Comparison of ENCODE assay signal across 2 cellular contexts in the genomic region with DNA sequence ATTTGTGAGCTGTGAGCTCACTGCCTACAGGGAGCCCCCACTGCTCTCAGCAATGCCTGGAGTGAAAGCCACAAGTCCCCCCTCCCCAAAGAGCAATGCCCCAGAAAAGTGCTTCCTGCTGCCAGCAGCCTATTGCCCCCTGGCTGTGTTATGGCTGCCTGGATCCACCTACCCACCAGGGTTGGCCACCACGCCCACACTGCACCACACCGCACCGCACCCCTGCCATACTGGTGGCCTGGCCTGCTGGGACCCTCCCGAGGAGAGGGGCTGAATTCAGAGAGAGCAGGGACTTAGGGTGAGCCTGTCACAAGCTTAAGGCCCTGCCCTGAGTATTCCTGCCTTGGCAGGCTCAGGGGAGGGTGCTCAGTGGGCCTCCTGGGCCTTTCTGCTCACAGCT.
TF ChIP-seq lines count a peak whose summit lies in the region.

No MANE protein-coding gene starts in this region.

TF ChIP-seq in HEK293, 187 proteins besides CTCF, POLR2A, EP300 and RAD21:
- TF ChIP-seq, protein P1, sequence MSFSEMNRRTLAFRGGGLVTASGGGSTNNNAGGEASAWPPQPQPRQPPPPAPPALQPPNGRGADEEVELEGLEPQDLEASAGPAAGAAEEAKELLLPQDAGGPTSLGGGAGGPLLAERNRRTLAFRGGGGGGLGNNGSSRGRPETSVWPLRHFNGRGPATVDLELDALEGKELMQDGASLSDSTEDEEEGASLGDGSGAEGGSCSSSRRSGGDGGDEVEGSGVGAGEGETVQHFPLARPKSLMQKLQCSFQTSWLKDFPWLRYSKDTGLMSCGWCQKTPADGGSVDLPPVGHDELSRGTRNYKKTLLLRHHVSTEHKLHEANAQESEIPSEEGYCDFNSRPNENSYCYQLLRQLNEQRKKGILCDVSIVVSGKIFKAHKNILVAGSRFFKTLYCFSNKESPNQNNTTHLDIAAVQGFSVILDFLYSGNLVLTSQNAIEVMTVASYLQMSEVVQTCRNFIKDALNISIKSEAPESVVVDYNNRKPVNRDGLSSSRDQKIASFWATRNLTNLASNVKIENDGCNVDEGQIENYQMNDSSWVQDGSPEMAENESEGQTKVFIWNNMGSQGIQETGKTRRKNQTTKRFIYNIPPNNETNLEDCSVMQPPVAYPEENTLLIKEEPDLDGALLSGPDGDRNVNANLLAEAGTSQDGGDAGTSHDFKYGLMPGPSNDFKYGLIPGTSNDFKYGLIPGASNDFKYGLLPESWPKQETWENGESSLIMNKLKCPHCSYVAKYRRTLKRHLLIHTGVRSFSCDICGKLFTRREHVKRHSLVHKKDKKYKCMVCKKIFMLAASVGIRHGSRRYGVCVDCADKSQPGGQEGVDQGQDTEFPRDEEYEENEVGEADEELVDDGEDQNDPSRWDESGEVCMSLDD (tag by site-specific recombination; IDR thresholded peaks at IDR 0.05), result no peak
- TF ChIP-seq ZIC2 (tag by site-specific recombination; IDR thresholded peaks at IDR 0.05) (peak; percentile 94), ZNF596 (tag by site-specific recombination; IDR thresholded peaks at IDR 0.05) (no peak)
- TF ChIP-seq, protein P2, sequence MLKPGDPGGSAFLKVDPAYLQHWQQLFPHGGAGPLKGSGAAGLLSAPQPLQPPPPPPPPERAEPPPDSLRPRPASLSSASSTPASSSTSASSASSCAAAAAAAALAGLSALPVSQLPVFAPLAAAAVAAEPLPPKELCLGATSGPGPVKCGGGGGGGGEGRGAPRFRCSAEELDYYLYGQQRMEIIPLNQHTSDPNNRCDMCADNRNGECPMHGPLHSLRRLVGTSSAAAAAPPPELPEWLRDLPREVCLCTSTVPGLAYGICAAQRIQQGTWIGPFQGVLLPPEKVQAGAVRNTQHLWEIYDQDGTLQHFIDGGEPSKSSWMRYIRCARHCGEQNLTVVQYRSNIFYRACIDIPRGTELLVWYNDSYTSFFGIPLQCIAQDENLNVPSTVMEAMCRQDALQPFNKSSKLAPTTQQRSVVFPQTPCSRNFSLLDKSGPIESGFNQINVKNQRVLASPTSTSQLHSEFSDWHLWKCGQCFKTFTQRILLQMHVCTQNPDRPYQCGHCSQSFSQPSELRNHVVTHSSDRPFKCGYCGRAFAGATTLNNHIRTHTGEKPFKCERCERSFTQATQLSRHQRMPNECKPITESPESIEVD (tag by site-specific recombination; IDR thresholded peaks at IDR 0.05), result no peak

TF ChIP-seq in H1, 55 proteins besides CTCF, POLR2A, EP300 and RAD21:
- TF ChIP-seq KDM4A (IDR thresholded peaks at IDR 0.05; ENCODE audit: low read depth, low read length, severe bottlenecking), result no peak
- TF ChIP-seq SP2 (IDR thresholded peaks at IDR 0.05; ENCODE audit: low read length), result no peak
- TF ChIP-seq, protein P3, sequence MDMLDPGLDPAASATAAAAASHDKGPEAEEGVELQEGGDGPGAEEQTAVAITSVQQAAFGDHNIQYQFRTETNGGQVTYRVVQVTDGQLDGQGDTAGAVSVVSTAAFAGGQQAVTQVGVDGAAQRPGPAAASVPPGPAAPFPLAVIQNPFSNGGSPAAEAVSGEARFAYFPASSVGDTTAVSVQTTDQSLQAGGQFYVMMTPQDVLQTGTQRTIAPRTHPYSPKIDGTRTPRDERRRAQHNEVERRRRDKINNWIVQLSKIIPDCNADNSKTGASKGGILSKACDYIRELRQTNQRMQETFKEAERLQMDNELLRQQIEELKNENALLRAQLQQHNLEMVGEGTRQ (IDR thresholded peaks at IDR 0.05; ENCODE audit: low read length), result no peak
- no peak for TF ChIP-seq BACH1 (IDR thresholded peaks at IDR 0.05; ENCODE audit: low read length)
- TF ChIP-seq, protein P4, sequence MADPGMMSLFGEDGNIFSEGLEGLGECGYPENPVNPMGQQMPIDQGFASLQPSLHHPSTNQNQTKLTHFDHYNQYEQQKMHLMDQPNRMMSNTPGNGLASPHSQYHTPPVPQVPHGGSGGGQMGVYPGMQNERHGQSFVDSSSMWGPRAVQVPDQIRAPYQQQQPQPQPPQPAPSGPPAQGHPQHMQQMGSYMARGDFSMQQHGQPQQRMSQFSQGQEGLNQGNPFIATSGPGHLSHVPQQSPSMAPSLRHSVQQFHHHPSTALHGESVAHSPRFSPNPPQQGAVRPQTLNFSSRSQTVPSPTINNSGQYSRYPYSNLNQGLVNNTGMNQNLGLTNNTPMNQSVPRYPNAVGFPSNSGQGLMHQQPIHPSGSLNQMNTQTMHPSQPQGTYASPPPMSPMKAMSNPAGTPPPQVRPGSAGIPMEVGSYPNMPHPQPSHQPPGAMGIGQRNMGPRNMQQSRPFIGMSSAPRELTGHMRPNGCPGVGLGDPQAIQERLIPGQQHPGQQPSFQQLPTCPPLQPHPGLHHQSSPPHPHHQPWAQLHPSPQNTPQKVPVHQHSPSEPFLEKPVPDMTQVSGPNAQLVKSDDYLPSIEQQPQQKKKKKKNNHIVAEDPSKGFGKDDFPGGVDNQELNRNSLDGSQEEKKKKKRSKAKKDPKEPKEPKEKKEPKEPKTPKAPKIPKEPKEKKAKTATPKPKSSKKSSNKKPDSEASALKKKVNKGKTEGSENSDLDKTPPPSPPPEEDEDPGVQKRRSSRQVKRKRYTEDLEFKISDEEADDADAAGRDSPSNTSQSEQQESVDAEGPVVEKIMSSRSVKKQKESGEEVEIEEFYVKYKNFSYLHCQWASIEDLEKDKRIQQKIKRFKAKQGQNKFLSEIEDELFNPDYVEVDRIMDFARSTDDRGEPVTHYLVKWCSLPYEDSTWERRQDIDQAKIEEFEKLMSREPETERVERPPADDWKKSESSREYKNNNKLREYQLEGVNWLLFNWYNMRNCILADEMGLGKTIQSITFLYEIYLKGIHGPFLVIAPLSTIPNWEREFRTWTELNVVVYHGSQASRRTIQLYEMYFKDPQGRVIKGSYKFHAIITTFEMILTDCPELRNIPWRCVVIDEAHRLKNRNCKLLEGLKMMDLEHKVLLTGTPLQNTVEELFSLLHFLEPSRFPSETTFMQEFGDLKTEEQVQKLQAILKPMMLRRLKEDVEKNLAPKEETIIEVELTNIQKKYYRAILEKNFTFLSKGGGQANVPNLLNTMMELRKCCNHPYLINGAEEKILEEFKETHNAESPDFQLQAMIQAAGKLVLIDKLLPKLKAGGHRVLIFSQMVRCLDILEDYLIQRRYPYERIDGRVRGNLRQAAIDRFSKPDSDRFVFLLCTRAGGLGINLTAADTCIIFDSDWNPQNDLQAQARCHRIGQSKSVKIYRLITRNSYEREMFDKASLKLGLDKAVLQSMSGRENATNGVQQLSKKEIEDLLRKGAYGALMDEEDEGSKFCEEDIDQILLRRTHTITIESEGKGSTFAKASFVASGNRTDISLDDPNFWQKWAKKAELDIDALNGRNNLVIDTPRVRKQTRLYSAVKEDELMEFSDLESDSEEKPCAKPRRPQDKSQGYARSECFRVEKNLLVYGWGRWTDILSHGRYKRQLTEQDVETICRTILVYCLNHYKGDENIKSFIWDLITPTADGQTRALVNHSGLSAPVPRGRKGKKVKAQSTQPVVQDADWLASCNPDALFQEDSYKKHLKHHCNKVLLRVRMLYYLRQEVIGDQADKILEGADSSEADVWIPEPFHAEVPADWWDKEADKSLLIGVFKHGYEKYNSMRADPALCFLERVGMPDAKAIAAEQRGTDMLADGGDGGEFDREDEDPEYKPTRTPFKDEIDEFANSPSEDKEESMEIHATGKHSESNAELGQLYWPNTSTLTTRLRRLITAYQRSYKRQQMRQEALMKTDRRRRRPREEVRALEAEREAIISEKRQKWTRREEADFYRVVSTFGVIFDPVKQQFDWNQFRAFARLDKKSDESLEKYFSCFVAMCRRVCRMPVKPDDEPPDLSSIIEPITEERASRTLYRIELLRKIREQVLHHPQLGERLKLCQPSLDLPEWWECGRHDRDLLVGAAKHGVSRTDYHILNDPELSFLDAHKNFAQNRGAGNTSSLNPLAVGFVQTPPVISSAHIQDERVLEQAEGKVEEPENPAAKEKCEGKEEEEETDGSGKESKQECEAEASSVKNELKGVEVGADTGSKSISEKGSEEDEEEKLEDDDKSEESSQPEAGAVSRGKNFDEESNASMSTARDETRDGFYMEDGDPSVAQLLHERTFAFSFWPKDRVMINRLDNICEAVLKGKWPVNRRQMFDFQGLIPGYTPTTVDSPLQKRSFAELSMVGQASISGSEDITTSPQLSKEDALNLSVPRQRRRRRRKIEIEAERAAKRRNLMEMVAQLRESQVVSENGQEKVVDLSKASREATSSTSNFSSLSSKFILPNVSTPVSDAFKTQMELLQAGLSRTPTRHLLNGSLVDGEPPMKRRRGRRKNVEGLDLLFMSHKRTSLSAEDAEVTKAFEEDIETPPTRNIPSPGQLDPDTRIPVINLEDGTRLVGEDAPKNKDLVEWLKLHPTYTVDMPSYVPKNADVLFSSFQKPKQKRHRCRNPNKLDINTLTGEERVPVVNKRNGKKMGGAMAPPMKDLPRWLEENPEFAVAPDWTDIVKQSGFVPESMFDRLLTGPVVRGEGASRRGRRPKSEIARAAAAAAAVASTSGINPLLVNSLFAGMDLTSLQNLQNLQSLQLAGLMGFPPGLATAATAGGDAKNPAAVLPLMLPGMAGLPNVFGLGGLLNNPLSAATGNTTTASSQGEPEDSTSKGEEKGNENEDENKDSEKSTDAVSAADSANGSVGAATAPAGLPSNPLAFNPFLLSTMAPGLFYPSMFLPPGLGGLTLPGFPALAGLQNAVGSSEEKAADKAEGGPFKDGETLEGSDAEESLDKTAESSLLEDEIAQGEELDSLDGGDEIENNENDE (IDR thresholded peaks at IDR 0.05; ENCODE audit: insufficient replicate concordance, low read length), result no peak
- TF ChIP-seq RFX5 (IDR thresholded peaks at IDR 0.05; ENCODE audit: borderline replicate concordance, low read depth, low read length), result no peak
- no peak for TF ChIP-seq TAF1 (IDR thresholded peaks at IDR 0.05; ENCODE audit: low read depth, low read length)
- no peak for TF ChIP-seq TEAD4 (IDR thresholded peaks at IDR 0.05; ENCODE audit: low read depth, low read length)
- no peak for TF ChIP-seq RNF2 (IDR thresholded peaks at IDR 0.05; ENCODE audit: borderline replicate concordance, low read depth, low read length, missing control alignments, poor library complexity, severe bottlenecking)
- TF ChIP-seq KDM5A (IDR thresholded peaks at IDR 0.05; ENCODE audit: low read length), result no peak
